18 cellular contexts compared by ENCODE assay signal in genomic region chr13:99977334-99977911, GRCh38. TPM values are rescaled to one million over a fixed set of nuclear protein-coding genes. Genes with fewer than 3 reads are reported as not detected.
A peak's percentile ranks its signal among the peaks of the same experiment; 100 is the strongest.
DNase-seq lines count a peak whose midpoint lies in the region; ATAC-seq lines count a peak whose summit lies in the region.
"Had no signal": no experiment of that assay in that cellular context is flagged by ENCODE, and none has a peak within 500 bp of the region (broad histone marks: within the 10 kb centered on the region; RNA-seq: fewer than 3 reads in every experiment).

No MANE protein-coding gene starts in this region.

- H3K18ac ChIP-seq in trophoblast cell (ENCODE audit: low read length) = no peak overlapping the region

- no peak overlapping the region for H2AFZ ChIP-seq in trophoblast cell (ENCODE audit: insufficient read depth, low read length, poor library complexity)

- peak overlapping the region; percentile 62 for H3K4me3 ChIP-seq in iPS-15b (ENCODE audit: low read depth, low read length)
- no peak overlapping the region for H3K4me3 ChIP-seq in trophoblast cell (ENCODE audit: low read depth, low read length)
- H3K4me3 ChIP-seq: heart left ventricle had no signal

- DNase-seq in T-helper 1 cell = no peak
- peak; percentile 62 for DNase-seq in NCI-H748 treated with DMSO at 0.1 percent for 48 hours (lab: John Stamatoyannopoulos, UW)
- DNase-seq in GM19240 (ENCODE audit: insufficient read length, low spot score) = no peak
- no peak for DNase-seq in activated CD8-positive, alpha-beta memory T cell treated with anti-CD3 and anti-CD28 coated beads, Interleukin-2, amount 50 U/mL, for 4 hours
- no peak for DNase-seq in trophoblast cell
- DNase-seq: activated naive CD8-positive, alpha-beta T cell treated with anti-CD3 and anti-CD28 coated beads for 36 hours; activated T-cell treated with anti-CD3 and anti-CD28 coated beads, Interleukin-2, amount 50 U/mL, for 4 hours; heart left ventricle; NCI-H774 had no signal

- H3K9ac ChIP-seq in iPS-15b (ENCODE audit: low read depth, low read length) (no peak overlapping the region), trophoblast cell (ENCODE audit: low read length) (no peak overlapping the region)

- no peak for ATAC-seq in GM18858 (IDR thresholded peaks at IDR 0.05; ENCODE audit: unreplicated experiment)
- ATAC-seq: activated T-cell treated with anti-CD3 and anti-CD28 coated beads, Interleukin-2, amount 50 U/mL, for 4 hours; heart left ventricle; Panc1; right cardiac atrium had no signal

- no peak overlapping the region for H3K4ac ChIP-seq in trophoblast cell (ENCODE audit: low read depth, low read length)

- H2BK12ac ChIP-seq in trophoblast cell (ENCODE audit: low read length) = no peak overlapping the region

- peaks cover 5% of the 10 kb centered on the region for H3K36me3 Mint-ChIP-seq in T-helper 1 cell treated with Interleukin-12 subunit alpha and Interleukin-12 subunit beta and Interleukin-4 antibody, amounts not matched to agents 30 μg/mL and 1 μg/mL, for 36 hours (ENCODE audit: low read depth)

- H3K27ac Mint-ChIP-seq in T-helper 1 cell treated with Interleukin-12 subunit alpha and Interleukin-12 subunit beta and Interleukin-4 antibody, amounts not matched to agents 30 μg/mL and 1 μg/mL, for 36 hours = peak overlapping the region; percentile 31
- H3K27ac Mint-ChIP-seq: activated naive CD8-positive, alpha-beta T cell treated with anti-CD3 and anti-CD28 coated beads for 36 hours; memory B cell; stimulated activated naive CD8-positive, alpha-beta T cell treated with anti-CD3 and anti-CD28 coated beads, Interleukin-15, Interleukin-2, amounts not matched to agents 100 ng/mL and 50 ng/mL, for 24 hours had no signal

- H3K4me2 ChIP-seq in trophoblast cell (ENCODE audit: low read length) = no peak overlapping the region

- no peak overlapping the region for H3K27ac ChIP-seq in trophoblast cell (ENCODE audit: low read depth, low read length)
- H3K27ac ChIP-seq: heart left ventricle had no signal

- H4K12ac ChIP-seq in trophoblast cell (ENCODE audit: low read depth, low read length) = no peak overlapping the region

- no peak overlapping the region for H4K8ac ChIP-seq in trophoblast cell (ENCODE audit: low read depth, low read length)

- no peaks in the 10 kb centered on the region for H3K79me1 ChIP-seq in trophoblast cell (ENCODE audit: low read length)

- no peak overlapping the region for H3K14ac ChIP-seq in trophoblast cell (ENCODE audit: low read length)

- H3K27me3 ChIP-seq in iPS-15b (ENCODE audit: control insufficient read depth, insufficient read depth, low read length) (peaks cover 65% of the 10 kb centered on the region), trophoblast cell (ENCODE audit: insufficient read depth, low read length) (peaks cover 72% of the 10 kb centered on the region)

- no CpG with 5 or more reads among the region's 7 CpGs for WGBS in trophoblast cell (ENCODE audit: extremely low coverage, insufficient coverage, insufficient read length)

- H2BK5ac ChIP-seq in trophoblast cell (ENCODE audit: low read depth, low read length, poor library complexity) = no peak overlapping the region

- no peak overlapping the region for H2AK5ac ChIP-seq in trophoblast cell (ENCODE audit: low read length)

- H3K9me3 ChIP-seq in iPS-15b (ENCODE audit: control insufficient read depth, insufficient read depth, low read length) (no peaks in the 10 kb centered on the region), trophoblast cell (ENCODE audit: insufficient read depth, low read depth, low read length) (no peaks in the 10 kb centered on the region)

- no peak overlapping the region for H2BK120ac ChIP-seq in trophoblast cell (ENCODE audit: insufficient read depth, low read length, poor library complexity)

- no peak overlapping the region for H4K91ac ChIP-seq in trophoblast cell (ENCODE audit: low read depth, low read length)

- H3K23ac ChIP-seq in trophoblast cell (ENCODE audit: low read length) = no peak overlapping the region

- peaks cover 29% of the 10 kb centered on the region for H3K4me1 ChIP-seq in iPS-15b (ENCODE audit: control insufficient read depth, insufficient read depth, low read length)
- peaks cover 7 to 21% of the 10 kb centered on the region in 2 experiments for H3K4me1 ChIP-seq in trophoblast cell (ENCODE audit: control insufficient read depth in 1 of 2, insufficient read depth in 2 of 2, low read length in 2 of 2)

- H3K4me3 Mint-ChIP-seq in T-helper 1 cell treated with Interleukin-12 subunit alpha and Interleukin-12 subunit beta and Interleukin-4 antibody, amounts not matched to agents 30 μg/mL and 1 μg/mL, for 36 hours = no peak overlapping the region
- H3K4me3 Mint-ChIP-seq: activated naive CD8-positive, alpha-beta T cell treated with anti-CD3 and anti-CD28 coated beads for 36 hours; activated T-cell treated with anti-CD3 and anti-CD28 coated beads, Interleukin-2, amount 50 U/mL, for 4 hours; memory B cell; stimulated activated naive CD8-positive, alpha-beta T cell treated with anti-CD3 and anti-CD28 coated beads, Interleukin-15, Interleukin-2, amounts not matched to agents 100 ng/mL and 50 ng/mL, for 24 hours had no signal

- H3K9me3 Mint-ChIP-seq in T-helper 1 cell treated with Interleukin-12 subunit alpha and Interleukin-12 subunit beta and Interleukin-4 antibody, amounts not matched to agents 30 μg/mL and 1 μg/mL, for 36 hours = peaks cover 11% of the 10 kb centered on the region

- H3K79me2 ChIP-seq in trophoblast cell (ENCODE audit: control insufficient read depth, insufficient read depth, low read length, poor library complexity) = no peaks in the 10 kb centered on the region

- no peaks in the 10 kb centered on the region for H3K36me3 ChIP-seq in iPS-15b (ENCODE audit: control insufficient read depth, insufficient read depth, low read length)
- H3K36me3 ChIP-seq in trophoblast cell (ENCODE audit: control insufficient read depth in 1 of 2, insufficient read depth in 2 of 2, low read length in 2 of 2) = no peaks in the 10 kb centered on the region
- H3K36me3 ChIP-seq: heart left ventricle had no signal

- H3K4me1 Mint-ChIP-seq in T-helper 1 cell treated with Interleukin-12 subunit alpha and Interleukin-12 subunit beta and Interleukin-4 antibody, amounts not matched to agents 30 μg/mL and 1 μg/mL, for 36 hours (ENCODE audit: low read depth) = peaks cover 10% of the 10 kb centered on the region

- H3K27me3 Mint-ChIP-seq in T-helper 1 cell treated with Interleukin-12 subunit alpha and Interleukin-12 subunit beta and Interleukin-4 antibody, amounts not matched to agents 30 μg/mL and 1 μg/mL, for 36 hours (ENCODE audit: low read depth) = peaks cover 74% of the 10 kb centered on the region

RNA-seq across cellular contexts. Expression of gene ZIC2, which starts 4.2 kb away (rescaled TPM):
- 0.05 and 0.07 TPM in 2 replicates for polyA plus RNA-seq in trophoblast cell (2013)
- polyA plus RNA-seq: CD4-positive, alpha-beta memory T cell; fibroblast of lung; heart left ventricle; right cardiac atrium had no signal

RNA-seq across cellular contexts. Expression of gene ZIC5, which starts 5.9 kb away (rescaled TPM):
- 0.01 TPM in 1 of 2 replicates, not detected in the other for polyA plus RNA-seq in trophoblast cell (2013)
- polyA plus RNA-seq: CD4-positive, alpha-beta memory T cell; fibroblast of lung; heart left ventricle; right cardiac atrium had no signal
